12 cellular contexts compared by ENCODE assay signal in genomic region chr15:68584704-68585573, GRCh38. TPM values are rescaled to one million over a fixed set of nuclear protein-coding genes. Genes with fewer than 3 reads are reported as not detected.
DNase-seq lines count a peak whose midpoint lies in the region; ATAC-seq and TF ChIP-seq lines count a peak whose summit lies in the region.
"Had no signal": no experiment of that assay in that cellular context is flagged by ENCODE, and none has a peak within 500 bp of the region (broad histone marks: within the 10 kb centered on the region; RNA-seq: fewer than 3 reads in every experiment).

No MANE protein-coding gene starts in this region.

- H3K9me3 Mint-ChIP-seq in activated naive CD8-positive, alpha-beta T cell treated with anti-CD3 and anti-CD28 coated beads, Interleukin-2, amount 10 ng/mL, durations not matched to agents 7 days and 5 days: no peaks in the 10 kb centered on the region
- no peaks in the 10 kb centered on the region for H3K9me3 Mint-ChIP-seq in activated naive CD8-positive, alpha-beta T cell treated with anti-CD3 and anti-CD28 coated beads, Interleukin-2, amount 50 U/mL, for 24 hours
- H3K9me3 Mint-ChIP-seq: activated T-helper 1 cell treated with anti-CD3 and anti-CD28 coated beads, Interleukin-12 subunit alpha, Interleukin-12 subunit beta, Interleukin-2, Interleukin-4 antibody, amounts not matched to agents 30 ng/mL and 10 ng/mL and 1 ng/mL, durations not matched to agents 14 hours and 24 hours and 36 hours had no signal

- H3K36me3 Mint-ChIP-seq in activated naive CD8-positive, alpha-beta T cell treated with anti-CD3 and anti-CD28 coated beads, Interleukin-2, amount 10 ng/mL, durations not matched to agents 7 days and 5 days: no peaks in the 10 kb centered on the region
- H3K36me3 Mint-ChIP-seq in activated naive CD8-positive, alpha-beta T cell treated with anti-CD3 and anti-CD28 coated beads, Interleukin-2, amount 50 U/mL, for 24 hours (ENCODE audit: low read depth): no peaks in the 10 kb centered on the region

- peaks cover 19% of the 10 kb centered on the region for H3K27me3 Mint-ChIP-seq in activated naive CD8-positive, alpha-beta T cell treated with anti-CD3 and anti-CD28 coated beads, Interleukin-2, amount 10 ng/mL, durations not matched to agents 7 days and 5 days
- H3K27me3 Mint-ChIP-seq in activated naive CD8-positive, alpha-beta T cell treated with anti-CD3 and anti-CD28 coated beads, Interleukin-2, amount 50 U/mL, for 24 hours: peaks cover 14% of the 10 kb centered on the region

- H3K4me3 ChIP-seq in WERI-Rb-1 (ENCODE audit: low read depth, low read length): no peak overlapping the region

- TF ChIP-seq CTCF in WERI-Rb-1 (IDR thresholded peaks at IDR 0.05; ENCODE audit: low read depth, low read length): no peak

- no peak for DNase-seq in activated naive CD8-positive, alpha-beta T cell treated with anti-CD3 and anti-CD28 coated beads, Interleukin-2, amount 10 ng/mL, durations not matched to agents 7 days and 5 days
- no peak for DNase-seq in activated naive CD8-positive, alpha-beta T cell treated with anti-CD3 and anti-CD28 coated beads, Interleukin-2, amount 50 U/mL, for 24 hours
- DNase-seq in WERI-Rb-1 (no peak), dedifferentiated amniotic fluid mesenchymal stem cell (ENCODE audit: extremely low spot score) (no peak)
- no peak for DNase-seq in activated naive CD4-positive, alpha-beta T cell treated with Interleukin-2 at 50 U/mL for 16 hours
- no peak for DNase-seq in activated CD4-positive, CD25-positive, alpha-beta regulatory T cell treated with anti-CD3 and anti-CD28 coated beads, Interleukin-2, amount 50 U/mL, for 72 hours
- DNase-seq: activated CD4-positive, alpha-beta T cell treated with anti-CD3 and anti-CD28 coated beads for 48 hours; trophoblast cell had no signal

- POLR2A ChIA-PET in activated naive CD8-positive, alpha-beta T cell treated with anti-CD3 and anti-CD28 coated beads, Interleukin-2, amount 10 ng/mL, durations not matched to agents 7 days and 5 days (lab: Charles Lee): no interaction called here

- H3K4me1 Mint-ChIP-seq in activated naive CD8-positive, alpha-beta T cell treated with anti-CD3 and anti-CD28 coated beads, Interleukin-2, amount 10 ng/mL, durations not matched to agents 7 days and 5 days: peaks cover 6% of the 10 kb centered on the region
- H3K4me1 Mint-ChIP-seq in activated naive CD8-positive, alpha-beta T cell treated with anti-CD3 and anti-CD28 coated beads, Interleukin-2, amount 50 U/mL, for 24 hours: peaks cover 36% of the 10 kb centered on the region

- no peak overlapping the region for H3K4me3 Mint-ChIP-seq in activated naive CD8-positive, alpha-beta T cell treated with anti-CD3 and anti-CD28 coated beads, Interleukin-2, amount 10 ng/mL, durations not matched to agents 7 days and 5 days
- H3K4me3 Mint-ChIP-seq in activated naive CD8-positive, alpha-beta T cell treated with anti-CD3 and anti-CD28 coated beads, Interleukin-2, amount 50 U/mL, for 24 hours: no peak overlapping the region
- H3K4me3 Mint-ChIP-seq: activated T-helper 1 cell treated with anti-CD3 and anti-CD28 coated beads, Interleukin-12 subunit alpha, Interleukin-12 subunit beta, Interleukin-2, Interleukin-4 antibody, amounts not matched to agents 30 ng/mL and 10 ng/mL and 1 ng/mL, durations not matched to agents 14 hours and 24 hours and 36 hours had no signal

- peak overlapping the region; percentile 93 for H3K27ac ChIP-seq in WERI-Rb-1
- peak overlapping the region; percentile 82 for H3K27ac ChIP-seq in layer of hippocampus (ENCODE audit: low read depth, low read length)

- H3K27me3 ChIP-seq in WERI-Rb-1 (ENCODE audit: insufficient read depth, low read depth, severe bottlenecking) (no peaks in the 10 kb centered on the region), layer of hippocampus (ENCODE audit: control insufficient read depth, insufficient read depth, low read length) (no peaks in the 10 kb centered on the region)

- peaks cover 32% of the 10 kb centered on the region for H3K36me3 ChIP-seq in WERI-Rb-1

- H3K27ac Mint-ChIP-seq in activated naive CD8-positive, alpha-beta T cell treated with anti-CD3 and anti-CD28 coated beads, Interleukin-2, amount 10 ng/mL, durations not matched to agents 7 days and 5 days: peak overlapping the region; percentile 42
- no peak overlapping the region for H3K27ac Mint-ChIP-seq in activated naive CD8-positive, alpha-beta T cell treated with anti-CD3 and anti-CD28 coated beads, Interleukin-2, amount 50 U/mL, for 24 hours
- H3K27ac Mint-ChIP-seq: activated T-helper 1 cell treated with anti-CD3 and anti-CD28 coated beads, Interleukin-12 subunit alpha, Interleukin-12 subunit beta, Interleukin-2, Interleukin-4 antibody, amounts not matched to agents 30 ng/mL and 10 ng/mL and 1 ng/mL, durations not matched to agents 14 hours and 24 hours and 36 hours had no signal

- no peak for ATAC-seq in activated naive CD8-positive, alpha-beta T cell treated with anti-CD3 and anti-CD28 coated beads, Interleukin-2, amount 10 ng/mL, durations not matched to agents 7 days and 5 days (ENCODE audit: low read depth)
- ATAC-seq in activated naive CD8-positive, alpha-beta T cell treated with anti-CD3 and anti-CD28 coated beads, Interleukin-2, amount 50 U/mL, for 24 hours: no peak
- ATAC-seq in HG03175 (IDR thresholded peaks at IDR 0.05; ENCODE audit: unreplicated experiment): no peak
- ATAC-seq: SK-N-SH treated with all-trans-retinoic acid at 6 μM for 48 hours had no signal

- no peaks in the 10 kb centered on the region for H3K9me3 ChIP-seq in WERI-Rb-1 (ENCODE audit: severe bottlenecking)

RNA-seq across cellular contexts. Expression of gene CORO2B, which starts 6.1 kb away (rescaled TPM):
- not detected for total RNA-seq in activated naive CD8-positive, alpha-beta T cell treated with anti-CD3 and anti-CD28 coated beads, Interleukin-2, amount 10 ng/mL, durations not matched to agents 7 days and 5 days
- total RNA-seq: activated T-helper 1 cell treated with anti-CD3 and anti-CD28 coated beads, Interleukin-12 subunit alpha, Interleukin-12 subunit beta, Interleukin-2, Interleukin-4 antibody, amounts not matched to agents 30 ng/mL and 10 ng/mL and 1 ng/mL, durations not matched to agents 14 hours and 24 hours and 36 hours had no signal
